In the genomic region with DNA sequence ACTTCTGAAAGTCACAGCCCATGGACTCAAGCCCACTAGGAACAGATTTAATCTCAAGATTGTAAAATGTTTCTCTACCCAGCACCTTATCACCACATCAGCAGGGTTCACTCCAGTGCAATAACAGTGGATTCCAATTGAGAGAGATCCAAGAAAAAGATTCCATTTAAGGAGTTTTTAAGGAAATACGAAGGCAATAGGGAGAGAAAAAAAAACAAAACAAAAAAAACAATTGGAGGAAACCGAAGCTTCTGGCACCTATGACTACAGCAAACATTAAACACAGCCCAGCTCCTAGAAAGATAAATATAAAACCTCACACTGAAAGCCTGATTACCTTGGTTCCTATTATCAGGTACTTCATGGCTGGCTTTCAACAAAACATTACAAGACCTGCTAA, we compare ENCODE assay signal across 1 cellular context.
TF ChIP-seq lines count a peak whose summit lies in the region.

No MANE protein-coding gene starts in this region.

TF ChIP-seq in IMR-90, 13 proteins besides CTCF, POLR2A, EP300 and RAD21:
- TF ChIP-seq USF2 (IDR thresholded peaks at IDR 0.05; ENCODE audit: low read depth, low read length) (no peak), RCOR1 (IDR thresholded peaks at IDR 0.05; ENCODE audit: insufficient replicate concordance, low read length) (no peak), MXI1 (IDR thresholded peaks at IDR 0.05; ENCODE audit: borderline replicate concordance, low read depth, low read length) (no peak), NFE2L2 (IDR thresholded peaks at IDR 0.05; ENCODE audit: low read depth, low read length) (no peak), MAFK (IDR thresholded peaks at IDR 0.05; ENCODE audit: low read depth, low read length) (no peak), MAZ (IDR thresholded peaks at IDR 0.05; ENCODE audit: borderline replicate concordance, low read depth, low read length) (no peak), RFX5 (IDR thresholded peaks at IDR 0.05; ENCODE audit: low read depth, low read length) (no peak), SMC3 (IDR thresholded peaks at IDR 0.05; ENCODE audit: low read depth, low read length) (no peak), CHD1 (IDR thresholded peaks at IDR 0.05; ENCODE audit: low read depth, low read length) (no peak), BHLHE40 (IDR thresholded peaks at IDR 0.05; ENCODE audit: low read depth, low read length) (no peak), FOS (IDR thresholded peaks at IDR 0.05; ENCODE audit: low read depth, low read length) (no peak), CEBPB (IDR thresholded peaks at IDR 0.05; ENCODE audit: low read depth, low read length) (no peak)
- TF ChIP-seq, protein P1, sequence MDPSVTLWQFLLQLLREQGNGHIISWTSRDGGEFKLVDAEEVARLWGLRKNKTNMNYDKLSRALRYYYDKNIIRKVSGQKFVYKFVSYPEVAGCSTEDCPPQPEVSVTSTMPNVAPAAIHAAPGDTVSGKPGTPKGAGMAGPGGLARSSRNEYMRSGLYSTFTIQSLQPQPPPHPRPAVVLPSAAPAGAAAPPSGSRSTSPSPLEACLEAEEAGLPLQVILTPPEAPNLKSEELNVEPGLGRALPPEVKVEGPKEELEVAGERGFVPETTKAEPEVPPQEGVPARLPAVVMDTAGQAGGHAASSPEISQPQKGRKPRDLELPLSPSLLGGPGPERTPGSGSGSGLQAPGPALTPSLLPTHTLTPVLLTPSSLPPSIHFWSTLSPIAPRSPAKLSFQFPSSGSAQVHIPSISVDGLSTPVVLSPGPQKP (IDR thresholded peaks at IDR 0.05; ENCODE audit: borderline replicate concordance, low read depth, low read length), result no peak
